In the genomic region with DNA sequence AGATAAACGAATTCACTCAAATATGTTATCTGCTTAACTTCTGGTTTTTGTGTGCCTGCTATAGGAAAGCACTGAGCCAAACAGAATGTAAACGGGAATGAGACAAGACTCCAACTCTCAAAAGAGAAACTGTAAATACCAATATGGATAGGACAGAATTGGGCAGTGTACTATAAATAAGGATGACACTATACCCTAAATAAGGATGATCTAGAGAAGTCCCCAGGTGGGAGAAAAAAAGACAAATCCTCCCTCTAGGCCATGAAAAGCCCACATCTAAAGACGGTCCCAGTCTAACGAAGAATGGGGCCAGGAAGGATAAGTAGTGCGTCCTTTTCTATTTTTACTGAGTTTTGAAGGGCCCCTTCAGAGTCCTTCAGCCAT, we compare ENCODE assay signal across 9 cellular contexts. TPM values are rescaled to one million over a fixed set of nuclear protein-coding genes. Genes with fewer than 3 reads are reported as not detected.
A peak's percentile ranks its signal among the peaks of the same experiment; 100 is the strongest.
DNase-seq lines count a peak whose midpoint lies in the region; ATAC-seq and TF ChIP-seq lines count a peak whose summit lies in the region.
"Had no signal": no experiment of that assay in that cellular context is flagged by ENCODE, and none has a peak within 500 bp of the region (broad histone marks: within the 10 kb centered on the region; RNA-seq: fewer than 3 reads in every experiment).

No MANE protein-coding gene starts in this region.

- peaks cover 64% of the 10 kb centered on the region for H3K79me2 ChIP-seq in hepatocyte

- peak overlapping the region; percentile 100 for H3K4me3 Mint-ChIP-seq in activated naive CD4-positive, alpha-beta T cell treated with anti-CD3 and anti-CD28 coated beads, Interleukin-2, amount 10 ng/mL, durations not matched to agents 7 days and 5 days

- H3K9me3 ChIP-seq in hepatocyte (ENCODE audit: low read depth) (no peaks in the 10 kb centered on the region), thoracic aorta (no peaks in the 10 kb centered on the region)

- H3K27ac Mint-ChIP-seq in activated naive CD4-positive, alpha-beta T cell treated with anti-CD3 and anti-CD28 coated beads, Interleukin-2, amount 10 ng/mL, durations not matched to agents 7 days and 5 days, result peak overlapping the region; percentile 100

- H3K4me1 Mint-ChIP-seq in activated naive CD4-positive, alpha-beta T cell treated with anti-CD3 and anti-CD28 coated beads, Interleukin-2, amount 10 ng/mL, durations not matched to agents 7 days and 5 days, result peaks cover 40% of the 10 kb centered on the region

- H3K4me1 ChIP-seq in hepatocyte (ENCODE audit: insufficient read depth), result peaks cover 12% of the 10 kb centered on the region
- H3K4me1 ChIP-seq in thoracic aorta (ENCODE audit: control insufficient read depth in 1 of 2, low read depth in 2 of 2), result peaks cover 0 to 19% of the 10 kb centered on the region in 2 donors

- H3K9me2 ChIP-seq in hepatocyte (replicated peaks; ENCODE audit: insufficient read depth), result no peaks in the 10 kb centered on the region

- TF ChIP-seq CTCF in VCaP (conservative IDR thresholded peaks at IDR 0.05), result no peak
- no peak for TF ChIP-seq CTCF in hepatocyte (IDR thresholded peaks at IDR 0.05; ENCODE audit: poor library complexity)
- TF ChIP-seq CTCF in thoracic aorta (IDR thresholded peaks at IDR 0.05), result no peak

- H3K36me3 Mint-ChIP-seq in activated naive CD4-positive, alpha-beta T cell treated with anti-CD3 and anti-CD28 coated beads, Interleukin-2, amount 10 ng/mL, durations not matched to agents 7 days and 5 days, result peaks cover 18% of the 10 kb centered on the region

- CTCF ChIA-PET in activated naive CD4-positive, alpha-beta T cell treated with anti-CD3 and anti-CD28 coated beads, Interleukin-2, amount 10 ng/mL, durations not matched to agents 7 days and 5 days (lab: Charles Lee), result interaction anchor here (1.3 kb wide), 1 partner anchor 9 kb away, joined by 5 read pairs; the partner anchor contains the start of gene MLLT11

- H3K9me3 Mint-ChIP-seq in activated naive CD4-positive, alpha-beta T cell treated with anti-CD3 and anti-CD28 coated beads, Interleukin-2, amount 10 ng/mL, durations not matched to agents 7 days and 5 days, result no peaks in the 10 kb centered on the region

- no peak overlapping the region for H2AFZ ChIP-seq in hepatocyte

- WGBS in hepatocyte (ENCODE audit: low lambda C conversion rate, missing lambda C conversion rate), result 87% methylated on average over 5 of the region's 5 CpGs

- peak overlapping the region; percentile 100 for H3K27ac ChIP-seq in VCaP
- peak overlapping the region; percentile 99 for H3K27ac ChIP-seq in hepatocyte
- H3K27ac ChIP-seq in thoracic aorta, result peak overlapping the region; percentile 99 to 100

- H3K27me3 Mint-ChIP-seq in activated naive CD4-positive, alpha-beta T cell treated with anti-CD3 and anti-CD28 coated beads, Interleukin-2, amount 10 ng/mL, durations not matched to agents 7 days and 5 days, result no peaks in the 10 kb centered on the region

- H3K4me2 ChIP-seq in hepatocyte, result peak overlapping the region; percentile 77

- no peak for ATAC-seq in thoracic aorta (ENCODE audit: insufficient number of reproducible peaks, low FRiP score, low read depth)
- no peak for ATAC-seq in GM18858 (IDR thresholded peaks at IDR 0.05; ENCODE audit: unreplicated experiment)

- H3K27me3 ChIP-seq in hepatocyte (no peaks in the 10 kb centered on the region), thoracic aorta (replicated peaks; ENCODE audit: insufficient read depth) (no peaks in the 10 kb centered on the region)

- DNase-seq in activated naive CD4-positive, alpha-beta T cell treated with anti-CD3 and anti-CD28 coated beads, Interleukin-2, amount 10 ng/mL, durations not matched to agents 7 days and 5 days, result no peak
- no peak for DNase-seq in activated naive CD4-positive, alpha-beta T cell treated with anti-CD3 and anti-CD28 coated beads, Interleukin-2, amount 50 U/mL, for 16 hours
- DNase-seq in hepatocyte (ENCODE audit: low spot score) (no peak), thoracic aorta (ENCODE audit: low spot score) (no peak), HT-29 (ENCODE audit: low spot score) (no peak)
- no peak for DNase-seq in stimulated activated CD4-positive, alpha-beta T cell treated with anti-CD3 and anti-CD28 coated beads, Interleukin-2, amount 100 ng/mL, for 48 hours
- DNase-seq: NCI-H1105 treated with DMSO at 0.1 percent for 48 hours had no signal

- no peaks in the 10 kb centered on the region for H3K36me3 ChIP-seq in hepatocyte (replicated peaks; ENCODE audit: insufficient read depth, low read depth)
- H3K36me3 ChIP-seq in thoracic aorta, result peaks cover 5% of the 10 kb centered on the region

- no peak overlapping the region for H3K4me3 ChIP-seq in hepatocyte
- no peak overlapping the region for H3K4me3 ChIP-seq in thoracic aorta

- H4K20me1 ChIP-seq in hepatocyte (ENCODE audit: insufficient read depth, poor library complexity, severe bottlenecking), result no peaks in the 10 kb centered on the region

RNA-seq across cellular contexts. Expression of gene GABPB2, which starts 1.5 kb away (rescaled TPM):
- total RNA-seq in hepatocyte (9.9 and 12.9 TPM in 2 replicates), thoracic aorta (10 to 100 TPM; 24.6 to 33.0 TPM)
- polyA plus RNA-seq in hepatocyte, result 0.98 and 4.1 TPM in 2 replicates
- total RNA-seq in HT-29 (2014; rRNA removed; shearing (Covaris generic)), result 4.6 and 6.1 TPM in 2 replicates

RNA-seq across cellular contexts. Expression of gene MLLT11, which starts 8.9 kb away (rescaled TPM):
- total RNA-seq in hepatocyte, result 16.8 and 16.9 TPM in 2 replicates
- 34.3 and 37.6 TPM in 2 replicates for polyA plus RNA-seq in hepatocyte
- 1 to 10 TPM; 1.2 to 3.1 TPM for total RNA-seq in thoracic aorta
- 0.73 and 1.5 TPM in 2 replicates for total RNA-seq in HT-29 (2014; rRNA removed; shearing (Covaris generic))

RNA-seq across cellular contexts. Expression of gene CDC42SE1, which starts 9.7 kb away (rescaled TPM):
- total RNA-seq in hepatocyte (49.4 and 60.2 TPM in 2 replicates), thoracic aorta (100 to 1,000 TPM in 1 of 2 donors, 10 to 100 TPM in 1; 66.2 to 134 TPM)
- 19.0 and 21.2 TPM in 2 replicates for polyA plus RNA-seq in hepatocyte
- total RNA-seq in HT-29 (2014; rRNA removed; shearing (Covaris generic)), result 35.2 and 35.7 TPM in 2 replicates

RNA-seq across cellular contexts. Expression of gene C1orf56, which starts 21.5 kb away (rescaled TPM):
- total RNA-seq in hepatocyte (2.9 and 3.2 TPM in 2 replicates), thoracic aorta (1 to 10 TPM; 5.0 to 5.3 TPM)
- 8.3 and 11.4 TPM in 2 replicates for polyA plus RNA-seq in hepatocyte
- total RNA-seq in HT-29 (2014; rRNA removed; shearing (Covaris generic)), result 2.4 and 3.1 TPM in 2 replicates

RNA-seq across cellular contexts. Expression of gene BNIPL, which starts 32.7 kb away (rescaled TPM):
- total RNA-seq in hepatocyte (2.7 and 3.8 TPM in 2 replicates), thoracic aorta (1 to 10 TPM in 1 of 2 donors, under 1 TPM in 1; 0.14 to 2.6 TPM)
- polyA plus RNA-seq in hepatocyte, result 1.1 and 3.0 TPM in 2 replicates
- 0.18 and 0.28 TPM in 2 replicates for total RNA-seq in HT-29 (2014; rRNA removed; shearing (Covaris generic))
